In genomic region chr4:157099506-157099905, GRCh38 we compare ENCODE assay signal across 10 cellular contexts.
"Had no signal": no experiment of that assay in that cellular context is flagged by ENCODE, and none has a peak within 500 bp of the region (broad histone marks: within the 10 kb centered on the region; RNA-seq: fewer than 3 reads in every experiment).

No MANE protein-coding gene starts in this region.

- H3K36me3 ChIP-seq: HAP-1 had no signal

- FAIRE-seq: H1, H54 had no signal

- H3K4me1 ChIP-seq: HAP-1 had no signal

- H3K4me2 ChIP-seq: GM23338 had no signal

- H3K27ac ChIP-seq: GM23248 had no signal

- DNase-seq: GM23248, GOT3, H7, H9, HCEC 1CT, HFFc6 had no signal

- H3K4me3 ChIP-seq: GM23248, GM23338, HAP-1 had no signal

- H3K9ac ChIP-seq: GM23248 had no signal

- H2AFZ ChIP-seq: GM23248, GM23338 had no signal

- H3K9me3 ChIP-seq: HAP-1 had no signal
